Comparison of ENCODE assay signal across 21 cellular contexts in the genomic region with DNA sequence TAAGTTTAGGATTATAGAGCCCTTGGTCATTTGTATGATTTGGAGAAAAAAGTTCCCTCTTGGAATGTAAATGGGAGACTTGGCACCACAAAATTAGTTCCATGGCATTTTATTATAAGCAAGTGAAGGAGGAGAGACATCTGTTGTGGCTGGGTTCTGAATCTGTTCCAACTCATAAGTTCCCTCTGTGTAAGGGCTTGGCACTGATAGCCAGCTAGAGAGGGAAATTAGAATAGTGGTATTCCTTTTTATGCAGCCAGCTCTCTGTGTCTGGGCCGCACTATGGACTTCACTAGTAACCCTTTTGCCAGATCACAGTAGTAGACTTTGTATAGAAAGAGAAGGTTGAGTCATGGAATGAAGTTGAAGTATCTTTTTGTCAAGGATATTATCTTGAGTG. TPM values are rescaled to one million over a fixed set of nuclear protein-coding genes. Genes with fewer than 3 reads are reported as not detected.
A peak's percentile ranks its signal among the peaks of the same experiment; 100 is the strongest.
DNase-seq lines count a peak whose midpoint lies in the region; ATAC-seq, FAIRE-seq and TF ChIP-seq lines count a peak whose summit lies in the region.
"Had no signal": no experiment of that assay in that cellular context is flagged by ENCODE, and none has a peak within 500 bp of the region (broad histone marks: within the 10 kb centered on the region; RNA-seq: fewer than 3 reads in every experiment).

No MANE protein-coding gene starts in this region.

- TF ChIP-seq CTCF in heart left ventricle (IDR thresholded peaks at IDR 0.05): no peak
- no peak for TF ChIP-seq CTCF in brain (conservative IDR thresholded peaks at IDR 0.05)

- H3K4me3 Mint-ChIP-seq in brain: no peak overlapping the region
- H3K4me3 Mint-ChIP-seq: GM23338; T-helper 2 cell treated with Interferon-gamma antibody and Interleukin-4, amounts not matched to agents 5 μg/mL and 100 μg/mL, for 36 hours; type B pancreatic cell had no signal

- no peaks in the 10 kb centered on the region for H3K27me3 ChIP-seq in heart left ventricle

- peak; percentile 37 to 84 (median 78) for ATAC-seq in heart left ventricle
- ATAC-seq: GM12878, GM23338 had no signal

- no peaks in the 10 kb centered on the region for H3K9me3 Mint-ChIP-seq in brain
- H3K9me3 Mint-ChIP-seq: activated T-helper 2 cell treated with anti-CD3 and anti-CD28 coated beads, Interferon-gamma antibody, Interleukin-2, Interleukin-4, amounts not matched to agents 10 μg/mL and 5 μg/mL and 100 μg/mL, durations not matched to agents 14 hours and 24 hours and 36 hours; GM23338; T-helper 2 cell treated with Interferon-gamma antibody and Interleukin-4, amounts not matched to agents 5 μg/mL and 100 μg/mL, for 36 hours; type B pancreatic cell had no signal

- no peak overlapping the region for H3K27ac ChIP-seq in heart left ventricle
- H3K27ac ChIP-seq: epithelial cell of prostate had no signal

- 40 to 66% (median 49%) methylated on average over 1 of the region's 1 CpG for WGBS in heart left ventricle, 4 donors

- H3K4me1 Mint-ChIP-seq in brain: peaks cover 13% of the 10 kb centered on the region
- H3K4me1 Mint-ChIP-seq: GM23338 had no signal

- TF ChIP-seq POLR2A in heart left ventricle (IDR thresholded peaks at IDR 0.05) (no peak), GM12891 (IDR thresholded peaks at IDR 0.05; ENCODE audit: low read depth, low read length) (no peak)

- peak overlapping the region in 4 of 5 experiments; percentile 74 to 93 (median 92) for H3K27ac Mint-ChIP-seq in brain
- H3K27ac Mint-ChIP-seq: activated T-helper 2 cell treated with anti-CD3 and anti-CD28 coated beads, Interferon-gamma antibody, Interleukin-2, Interleukin-4, amounts not matched to agents 10 μg/mL and 5 μg/mL and 100 μg/mL, durations not matched to agents 14 hours and 24 hours and 36 hours; GM23338; T-helper 2 cell treated with Interferon-gamma antibody and Interleukin-4, amounts not matched to agents 5 μg/mL and 100 μg/mL, for 36 hours; type B pancreatic cell had no signal

- intact Hi-C loops in heart left ventricle (cut with DNase I) (no loop called here), cardiac septum (cut with DNase I) (no loop called here)

- no peak for FAIRE-seq in GM12891 (lab: Jason Lieb, UNC)
- FAIRE-seq: GM12878 had no signal

- H3K36me3 Mint-ChIP-seq in brain: peaks cover 81% of the 10 kb centered on the region

- H3K9me3 ChIP-seq in heart left ventricle: no peaks in the 10 kb centered on the region

- H3K27me3 Mint-ChIP-seq in brain: no peaks in the 10 kb centered on the region
- H3K27me3 Mint-ChIP-seq: type B pancreatic cell had no signal

- peaks cover 0 to 22% (median 10%) of the 10 kb centered on the region in 12 donors for H3K4me1 ChIP-seq in heart left ventricle

- peaks cover 0 to 94% (median 73%) of the 10 kb centered on the region in 9 donors for H3K36me3 ChIP-seq in heart left ventricle

- peak in 1 of 5 donors; percentile 14 for DNase-seq in heart left ventricle
- no peak for DNase-seq in cardiac septum (ENCODE audit: low spot score)
- DNase-seq in inferior parietal cortex (ENCODE audit: extremely low spot score): peak; percentile 29
- DNase-seq in NCI-H526 treated with DMSO at 0.1 percent for 48 hours (lab: John Stamatoyannopoulos, UW): no peak
- DNase-seq in foreskin melanocyte: no peak
- DNase-seq in GM12891 (ENCODE audit: insufficient read length, low spot score): no peak
- DNase-seq in SKM-1 treated with dmso at 0.1 percent for 144 hours (lab: John Stamatoyannopoulos, UW; ENCODE audit: unreplicated experiment): no peak
- DNase-seq: activated CD4-positive, CD25-positive, alpha-beta regulatory T cell; SHP77 treated with DMSO at 0.1 percent for 48 hours had no signal

- H3K4me3 ChIP-seq in heart left ventricle: no peak overlapping the region
- H3K4me3 ChIP-seq: GM12878, GM23338, skin epidermis had no signal

TF ChIP-seq in GM12891, 5 proteins besides CTCF, POLR2A, EP300 and RAD21:
- no peak for TF ChIP-seq SPI1 (IDR thresholded peaks at IDR 0.05; ENCODE audit: low read depth, low read length)
- no peak for TF ChIP-seq POLR2AphosphoS5 (IDR thresholded peaks at IDR 0.05; ENCODE audit: low read depth, low read length)
- TF ChIP-seq PAX5 (IDR thresholded peaks at IDR 0.05; ENCODE audit: insufficient read depth, low read length, severe bottlenecking): no peak
- TF ChIP-seq POU2F2 (IDR thresholded peaks at IDR 0.05; ENCODE audit: low read depth, low read length): no peak
- TF ChIP-seq TAF1 (IDR thresholded peaks at IDR 0.05; ENCODE audit: low read depth, low read length): no peak

RNA-seq across cellular contexts. Expression of gene GNAI3, which starts 31.1 kb away (rescaled TPM):
- total RNA-seq in heart left ventricle (1 to 10 TPM; 1.5 to 5.4 (median 2.5) TPM), cardiac septum (3.9 TPM)
- polyA plus RNA-seq in heart left ventricle (1 to 10 TPM; 1.6 to 3.0 TPM), brain (ENCODE audit: insufficient read depth, low read depth, low replicate concordance) (5.6 TPM)
- polyA plus RNA-seq in GM12891 (2012; ENCODE audit: low read depth, missing spikeins): 4.5 TPM

RNA-seq across cellular contexts. Expression of gene GPR61, which starts 39.8 kb away (rescaled TPM):
- total RNA-seq in heart left ventricle (under 1 TPM in 6 of 9 donors, not detected in 3; 0.08 to 0.72 (median 0.21) TPM), cardiac septum (0.13 TPM)
- polyA plus RNA-seq in heart left ventricle (under 1 TPM in 1 of 2 donors, not detected in 1; 0.15 TPM), brain (ENCODE audit: insufficient read depth, low read depth, low replicate concordance) (1.6 TPM)
- 0.40 TPM for polyA plus RNA-seq in GM12891 (2012; ENCODE audit: low read depth, missing spikeins)
- total RNA-seq: activated CD8-positive, alpha-beta memory T cell treated with anti-CD3 and anti-CD28 coated beads for 36 hours; GM23338; kidney epithelial cell; osteocyte had no signal

RNA-seq across cellular contexts. Expression of gene GNAT2, which starts 39.9 kb away (rescaled TPM):
- total RNA-seq in heart left ventricle: not detected
- not detected for polyA plus RNA-seq in heart left ventricle
- not detected for total RNA-seq in cardiac septum
- not detected for polyA plus RNA-seq in brain (ENCODE audit: insufficient read depth, low read depth, low replicate concordance)
- polyA plus RNA-seq in GM12891 (2012; ENCODE audit: low read depth, missing spikeins): 0.27 TPM
- total RNA-seq: kidney epithelial cell, mononuclear cell, osteocyte had no signal
- polyA plus RNA-seq: GM23338 had no signal

RNA-seq across cellular contexts. Expression of gene AMPD2, which starts 40.1 kb away (rescaled TPM):
- total RNA-seq in heart left ventricle (10 to 100 TPM in 5 of 9 donors, 1 to 10 TPM in 4; 7.5 to 29.9 (median 10.0) TPM), cardiac septum (16.7 TPM)
- polyA plus RNA-seq in heart left ventricle (10 to 100 TPM in 1 of 2 donors, 1 to 10 TPM in 1; 7.4 to 17.1 TPM), brain (ENCODE audit: insufficient read depth, low read depth, low replicate concordance) (140 TPM)
- polyA plus RNA-seq in GM12891 (2012; ENCODE audit: low read depth, missing spikeins): 52.7 TPM
